Comparison of ENCODE assay signal across 24 cellular contexts in the genomic region with DNA sequence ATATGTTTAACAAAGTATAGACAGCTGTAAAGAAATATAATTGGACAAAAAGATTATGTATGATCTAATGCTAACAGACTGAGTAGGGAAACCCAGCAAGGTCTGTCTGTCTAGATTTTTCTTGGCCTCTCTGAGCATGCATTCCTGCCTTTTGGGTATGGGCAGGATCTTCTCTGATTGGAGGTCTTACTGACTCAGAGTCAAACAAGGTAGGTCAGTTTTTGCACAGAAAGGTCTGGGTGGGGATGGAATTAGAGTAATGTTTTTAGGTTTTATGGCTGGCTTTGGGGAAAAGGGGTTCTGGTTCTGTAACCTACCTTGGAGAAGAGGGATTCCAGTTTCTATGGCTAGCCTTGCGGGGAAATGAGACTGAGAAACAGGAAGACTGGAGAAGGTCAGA.
"Had no signal": no experiment of that assay in that cellular context is flagged by ENCODE, and none has a peak within 500 bp of the region (broad histone marks: within the 10 kb centered on the region; RNA-seq: fewer than 3 reads in every experiment).

No MANE protein-coding gene starts in this region.

- ATAC-seq: activated CD8-positive, alpha-beta T cell treated with anti-CD3 and anti-CD28 coated beads, Interleukin-2, amount 10 ng/mL, durations not matched to agents 7 days and 5 days; gastroesophageal sphincter; heart right ventricle; left lobe of liver; stimulated activated memory B cell treated with anti-CD40 and anti-IgM and Interleukin-4, amounts not matched to agents 10 μg/mL and 1 μg/mL and 100 μg/mL, for 72 hours; T-cell had no signal

- H3K36me3 Mint-ChIP-seq: activated naive CD4-positive, alpha-beta T cell treated with anti-CD3 and anti-CD28 coated beads, Interleukin-2, amount 50 U/mL, for 72 hours; stimulated activated memory B cell treated with anti-CD40 and anti-IgM and Interleukin-4, amounts not matched to agents 10 μg/mL and 1 μg/mL and 100 μg/mL, for 72 hours; T-cell had no signal

- H3K4me1 ChIP-seq: gastroesophageal sphincter, heart right ventricle, sigmoid colon, stomach, transverse colon, uterus had no signal

- H3K9me3 Mint-ChIP-seq: activated naive CD4-positive, alpha-beta T cell treated with anti-CD3 and anti-CD28 coated beads, Interleukin-2, amount 50 U/mL, for 72 hours; neural crest cell; stimulated activated memory B cell treated with anti-CD40 and anti-IgM and Interleukin-4, amounts not matched to agents 10 μg/mL and 1 μg/mL and 100 μg/mL, for 72 hours; T-cell; T-helper 2 cell treated with Interferon-gamma antibody and Interleukin-4, amounts not matched to agents 5 μg/mL and 100 μg/mL, for 36 hours had no signal

- H3K36me3 ChIP-seq: brain microvascular endothelial cell, gastroesophageal sphincter, heart right ventricle, sigmoid colon, stomach, transverse colon, uterus had no signal

- H3K9me3 ChIP-seq: gastroesophageal sphincter, heart right ventricle, sigmoid colon, stomach, transverse colon, uterus had no signal

- H3K27ac Mint-ChIP-seq: activated CD8-positive, alpha-beta T cell treated with anti-CD3 and anti-CD28 coated beads, Interleukin-2, amount 10 ng/mL, durations not matched to agents 7 days and 5 days; activated naive CD4-positive, alpha-beta T cell treated with anti-CD3 and anti-CD28 coated beads, Interleukin-2, amount 50 U/mL, for 72 hours; stimulated activated memory B cell treated with anti-CD40 and anti-IgM and Interleukin-4, amounts not matched to agents 10 μg/mL and 1 μg/mL and 100 μg/mL, for 72 hours; T-cell; T-helper 2 cell treated with Interferon-gamma antibody and Interleukin-4, amounts not matched to agents 5 μg/mL and 100 μg/mL, for 36 hours had no signal

- H3K4me1 Mint-ChIP-seq: stimulated activated memory B cell treated with anti-CD40 and anti-IgM and Interleukin-4, amounts not matched to agents 10 μg/mL and 1 μg/mL and 100 μg/mL, for 72 hours; T-cell had no signal

- H3K27me3 ChIP-seq: brain microvascular endothelial cell, sigmoid colon, stomach, transverse colon had no signal

- DNase-seq: activated CD4-positive, alpha-beta T cell treated with anti-CD3 and anti-CD28 coated beads, Interleukin-2, amount 50 U/mL, for 1 hour; activated CD4-positive, CD25-positive, alpha-beta regulatory T cell treated with anti-CD3 and anti-CD28 coated beads, Interleukin-2, amount 50 U/mL, for 72 hours; activated CD8-positive, alpha-beta T cell treated with anti-CD3 and anti-CD28 coated beads, Interleukin-2, amount 10 ng/mL, durations not matched to agents 7 days and 5 days; aorta; brain microvascular endothelial cell; central memory CD4-positive, alpha-beta T cell; heart right ventricle; retina; sigmoid colon; stimulated activated CD4-positive, alpha-beta T cell treated with anti-CD3 and anti-CD28 coated beads, Interleukin-15, amount 100 ng/mL, for 24 hours; stomach; T-cell; transverse colon; uterus had no signal

- H3K27ac ChIP-seq: brain microvascular endothelial cell, epithelial cell of prostate, gastroesophageal sphincter, heart right ventricle, sigmoid colon, stomach, transverse colon, uterus, VCaP had no signal

- H3K4me3 ChIP-seq: gastroesophageal sphincter, heart right ventricle, lung, sigmoid colon, smooth muscle cell, stomach, transverse colon, uterus had no signal

- H3K4me3 Mint-ChIP-seq: activated CD8-positive, alpha-beta T cell treated with anti-CD3 and anti-CD28 coated beads, Interleukin-2, amount 10 ng/mL, durations not matched to agents 7 days and 5 days; neural crest cell; stimulated activated memory B cell treated with anti-CD40 and anti-IgM and Interleukin-4, amounts not matched to agents 10 μg/mL and 1 μg/mL and 100 μg/mL, for 72 hours; T-cell; T-helper 2 cell treated with Interferon-gamma antibody and Interleukin-4, amounts not matched to agents 5 μg/mL and 100 μg/mL, for 36 hours had no signal

- H3K4me2 ChIP-seq: smooth muscle cell had no signal
